8 cellular contexts compared by ENCODE assay signal in the genomic region with DNA sequence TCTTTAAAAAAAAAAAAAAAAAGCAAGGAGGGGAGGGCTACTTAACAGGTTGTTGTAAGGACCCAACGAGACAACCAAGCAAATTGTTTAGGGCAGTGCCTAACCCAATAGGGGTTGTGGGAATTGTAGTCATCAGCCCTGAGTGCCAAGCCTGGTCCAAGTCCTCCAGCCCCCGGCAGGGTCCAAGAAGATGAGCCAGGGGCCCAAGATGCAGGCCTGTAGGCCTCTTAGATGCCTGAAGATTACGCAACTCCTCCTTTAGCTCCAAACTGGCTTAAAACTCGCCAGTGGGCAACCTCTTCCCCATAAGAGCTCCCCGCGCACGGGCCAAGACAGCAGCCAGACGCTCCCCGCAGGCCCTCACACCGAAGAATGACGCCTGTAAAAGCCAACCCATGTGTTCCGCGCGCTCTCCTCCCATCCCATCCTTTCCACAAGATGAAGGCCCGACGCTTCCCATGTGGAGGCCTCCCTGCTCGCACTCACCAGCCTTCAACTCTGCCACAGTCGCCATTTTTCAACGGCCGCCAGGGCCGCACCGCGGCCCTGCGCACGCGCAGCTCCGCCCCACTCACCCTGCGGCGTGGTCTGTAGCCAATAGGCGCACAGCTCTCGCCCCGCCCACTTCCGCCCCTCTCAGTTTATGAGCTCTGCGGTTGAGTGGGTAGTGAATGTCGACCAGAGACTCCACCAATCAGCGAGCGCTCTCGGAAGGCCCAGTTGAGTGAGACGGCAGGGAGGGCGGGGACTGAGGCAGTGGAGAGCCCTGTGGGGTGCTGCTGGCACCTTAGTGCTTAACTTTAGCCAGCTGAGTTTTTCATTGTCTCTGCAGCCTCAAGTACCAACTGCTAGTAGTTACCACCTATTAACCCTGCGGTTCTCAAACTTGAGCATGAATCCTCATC. TPM values are rescaled to one million over a fixed set of nuclear protein-coding genes. Genes with fewer than 3 reads are reported as not detected.
DNase-seq lines count a peak whose midpoint lies in the region; ATAC-seq, FAIRE-seq and TF ChIP-seq lines count a peak whose summit lies in the region.

A gene with protein sequence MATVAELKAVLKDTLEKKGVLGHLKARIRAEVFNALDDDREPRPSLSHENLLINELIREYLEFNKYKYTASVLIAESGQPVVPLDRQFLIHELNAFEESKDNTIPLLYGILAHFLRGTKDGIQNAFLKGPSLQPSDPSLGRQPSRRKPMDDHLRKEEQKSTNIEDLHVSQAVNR (minus strand): TSS at position 532 of the 905 bp plus-strand sequence. CDS start 18 bp downstream, at position 514.

- H3K4me1 ChIP-seq in HUES64 (ENCODE audit: insufficient read depth, low read length), result peaks cover 6% of the 10 kb centered on the region
- H3K4me1 ChIP-seq in OCI-LY1 (ENCODE audit: insufficient read depth, low read length, severe bottlenecking), result peaks cover 29% of the 10 kb centered on the region

- H3K27me3 Mint-ChIP-seq in endothelial cell (ENCODE audit: unreplicated experiment), result no peaks in the 10 kb centered on the region

- no peak for FAIRE-seq in D721Med (lab: Jason Lieb, UNC)

- peak within 1 kb of the TSS; percentile 82 for H3K4me2 ChIP-seq in OCI-LY1 (ENCODE audit: low read length)

- no peaks in the 10 kb centered on the region for H3K9me2 ChIP-seq in OCI-LY1 (ENCODE audit: low read depth, low read length)

- peak within 1 kb of the TSS; percentile 75 for H3K27ac ChIP-seq in HUES64 (ENCODE audit: low read depth, low read length)
- H3K27ac ChIP-seq in OCI-LY1 (ENCODE audit: low read depth, low read length, poor library complexity, severe bottlenecking), result peak within 1 kb of the TSS; percentile 86

- H4K20me1 ChIP-seq in OCI-LY1 (ENCODE audit: insufficient read depth, low read length), result no peaks in the 10 kb centered on the region

- peak within 1 kb of the TSS; percentile 82 for H2AFZ ChIP-seq in OCI-LY1 (ENCODE audit: low read length)

- H3F3A ChIP-seq in OCI-LY1 (ENCODE audit: insufficient read depth, low read length), result no peaks in the 10 kb centered on the region

- H3K27ac Mint-ChIP-seq in endothelial cell (ENCODE audit: unreplicated experiment), result peak within 1 kb of the TSS; percentile 99

- H3K9me3 ChIP-seq in HUES64 (ENCODE audit: insufficient read depth, low read depth, low read length) (no peaks in the 10 kb centered on the region), OCI-LY1 (ENCODE audit: low read length) (no peaks in the 10 kb centered on the region)

- peak within 1 kb of the TSS; percentile 90 for H3K9ac ChIP-seq in HUES64 (ENCODE audit: low read depth, low read length)
- peak within 1 kb of the TSS; percentile 89 for H3K9ac ChIP-seq in OCI-LY1 (ENCODE audit: low read length)

- peak; percentile 97 for DNase-seq in D721Med (ENCODE audit: insufficient read length, low spot score)
- peak; percentile 100 for DNase-seq in activated CD8-positive, alpha-beta memory T cell treated with anti-CD3 and anti-CD28 coated beads, Interleukin-2, amount 50 U/mL, for 4 hours
- DNase-seq in endothelial cell (ENCODE audit: low spot score), result peak; percentile 99
- peak; percentile 99 for DNase-seq in middle frontal gyrus (ENCODE audit: extremely low spot score, low spot score)
- peak; percentile 99 to 100 for DNase-seq in stimulated activated CD8-positive, alpha-beta memory T cell treated with anti-CD3 and anti-CD28 coated beads, Interleukin-2, amount 100 ng/mL, for 48 hours (ENCODE audit: low read depth in 2 of 2)

- WGBS in HUES64, result under 1% methylated on average over 41 of the region's 41 CpGs

- no peaks in the 10 kb centered on the region for H3K36me3 Mint-ChIP-seq in endothelial cell (ENCODE audit: low read depth, unreplicated experiment)

- no peaks in the 10 kb centered on the region for H3K9me3 Mint-ChIP-seq in endothelial cell (ENCODE audit: unreplicated experiment)

- H3K36me3 ChIP-seq in HUES64 (ENCODE audit: insufficient read depth, low read length) (peaks cover 7% of the 10 kb centered on the region), OCI-LY1 (ENCODE audit: insufficient read depth, low read length) (peaks cover 19% of the 10 kb centered on the region)

- H3K4me1 Mint-ChIP-seq in endothelial cell (ENCODE audit: unreplicated experiment), result peaks cover 19% of the 10 kb centered on the region

- H3K27me3 ChIP-seq in HUES64 (ENCODE audit: insufficient read depth, low read length) (no peaks in the 10 kb centered on the region), OCI-LY1 (ENCODE audit: insufficient read depth, low read length) (no peaks in the 10 kb centered on the region)

- peak; percentile 98 for ATAC-seq in GM21447 (IDR thresholded peaks at IDR 0.05; ENCODE audit: unreplicated experiment)

- H3K4me3 Mint-ChIP-seq in endothelial cell (ENCODE audit: unreplicated experiment), result peak within 1 kb of the TSS; percentile 100

- TF ChIP-seq CTCF in D721Med (IDR thresholded peaks at IDR 0.05; ENCODE audit: insufficient read depth, missing control alignments), result no peak
- no peak for TF ChIP-seq CTCF in OCI-LY1 (IDR thresholded peaks at IDR 0.05; ENCODE audit: low read length)
- no peak for TF ChIP-seq CTCF in endothelial cell (IDR thresholded peaks at IDR 0.05; ENCODE audit: unreplicated experiment)

- H3K4me3 ChIP-seq in HUES64 (ENCODE audit: low read length) (peak within 1 kb of the TSS; percentile 98), OCI-LY1 (ENCODE audit: low read depth, low read length, poor library complexity, severe bottlenecking) (peak within 1 kb of the TSS; percentile 87)

- H3K79me2 ChIP-seq in OCI-LY1 (ENCODE audit: insufficient read depth, low read length), result peaks cover 44% of the 10 kb centered on the region

RNA-seq across cellular contexts. Expression of the gene that starts here (rescaled TPM):
- polyA plus RNA-seq in HUES64 (2013, experiment 1 of 2), result 34.1 TPM
- 41.9 TPM for polyA plus RNA-seq in HUES64 (2013, experiment 2 of 2)
- total RNA-seq in endothelial cell (ENCODE audit: unreplicated experiment), result 16.1 TPM

Comparison
In these comparisons a context has a peak if more than half of its experiments do, and no peak if none do; other contexts are left out.
1. Peak in every context shown above with its lines: DNase-seq, ATAC-seq, H3K4me3 ChIP-seq and H3K27ac ChIP-seq.